ENCODE assay signal across 11 cellular contexts in genomic region chr21:36207577-36208320, GRCh38. TPM values are rescaled to one million over a fixed set of nuclear protein-coding genes. Genes with fewer than 3 reads are reported as not detected.
A peak's percentile ranks its signal among the peaks of the same experiment; 100 is the strongest.
DNase-seq lines count a peak whose midpoint lies in the region; ATAC-seq and TF ChIP-seq lines count a peak whose summit lies in the region.
"Had no signal": no experiment of that assay in that cellular context is flagged by ENCODE, and none has a peak within 500 bp of the region (broad histone marks: within the 10 kb centered on the region; RNA-seq: fewer than 3 reads in every experiment).

No MANE protein-coding gene starts in this region.

- H3K27ac Mint-ChIP-seq in HFFc6: peak overlapping the region; percentile 84
- H3K27ac Mint-ChIP-seq in activated CD8-positive, alpha-beta T cell treated with anti-CD3 and anti-CD28 coated beads for 36 hours: no peak overlapping the region

- DNase-seq in AG10803 (ENCODE audit: low read depth) (peak; percentile 19), HFFc6 (peak; percentile 70), islet precursor cell (peak; percentile 82), Right ventricle myocardium superior (no peak), sciatic nerve (ENCODE audit: low spot score) (no peak), KBM-7 (no peak)
- peak; percentile 7 for DNase-seq in activated CD8-positive, alpha-beta T cell treated with anti-CD3 and anti-CD28 coated beads for 36 hours
- no peak for DNase-seq in NK-92 treated with Interleukin-12 subunit alpha and Interleukin-12 subunit beta, amount 100 ng/mL, for 24 hours (lab: John Stamatoyannopoulos, UW)
- DNase-seq: activated effector memory CD4-positive, alpha-beta T cell treated with Interleukin-2 at 50 U/mL for 16 hours; NCI-H1417 treated with DMSO at 0.1 percent for 48 hours; T1000 had no signal

- POLR2A ChIA-PET in activated CD8-positive, alpha-beta T cell treated with anti-CD3 and anti-CD28 coated beads for 36 hours (lab: Charles Lee): no interaction called here

- H3K4me1 Mint-ChIP-seq in HFFc6 (ENCODE audit: low read depth): peaks cover 90% of the 10 kb centered on the region
- peaks cover 29% of the 10 kb centered on the region for H3K4me1 Mint-ChIP-seq in activated CD8-positive, alpha-beta T cell treated with anti-CD3 and anti-CD28 coated beads for 36 hours (ENCODE audit: low read depth)

- peak overlapping the region; percentile 64 for H3K4me3 Mint-ChIP-seq in HFFc6
- no peak overlapping the region for H3K4me3 Mint-ChIP-seq in activated CD8-positive, alpha-beta T cell treated with anti-CD3 and anti-CD28 coated beads for 36 hours

- ATAC-seq in activated CD8-positive, alpha-beta T cell treated with anti-CD3 and anti-CD28 coated beads for 36 hours: peak; percentile 37
- ATAC-seq in Right ventricle myocardium superior (ENCODE audit: poor library complexity): no peak
- ATAC-seq in sciatic nerve: no peak

- no peak overlapping the region for H3K4me3 ChIP-seq in AG10803 (ENCODE audit: low read length)

- in situ Hi-C loops in KBM-7 (cut with MboI; ENCODE audit: low pct_unique_long_range_greater_than_20kb, low sequenced_read_pairs): no loop called here

- intact Hi-C loops in activated CD8-positive, alpha-beta T cell treated with anti-CD3 and anti-CD28 coated beads for 36 hours (cut with micrococcal nuclease): no loop called here
- intact Hi-C loops in Right ventricle myocardium superior (cut with DNase I): loop anchor here (5.0 kb wide), 1 partner anchor 70 kb away; the partner anchor contains the start of gene CBR3
- intact Hi-C loops in sciatic nerve (cut with DNase I): no loop called here

- CTCF ChIA-PET in activated CD8-positive, alpha-beta T cell treated with anti-CD3 and anti-CD28 coated beads for 36 hours (lab: Charles Lee): interaction anchor here (1.6 kb wide), 1 partner anchor 56 kb away, joined by 3 read pairs; no protein-coding TSS in a partner anchor

- TF ChIP-seq CTCF in AG10803 (conservative IDR thresholded peaks at IDR 0.05; ENCODE audit: low read length) (no peak), HFFc6 (IDR thresholded peaks at IDR 0.05) (no peak)
- no peak for TF ChIP-seq CTCF in activated CD8-positive, alpha-beta T cell treated with anti-CD3 and anti-CD28 coated beads for 36 hours (IDR thresholded peaks at IDR 0.05)

- no peaks in the 10 kb centered on the region for H3K9me3 Mint-ChIP-seq in HFFc6
- H3K9me3 Mint-ChIP-seq in activated CD8-positive, alpha-beta T cell treated with anti-CD3 and anti-CD28 coated beads for 36 hours: no peaks in the 10 kb centered on the region

- H3K27me3 Mint-ChIP-seq in HFFc6 (ENCODE audit: insufficient read depth): peaks cover 2% of the 10 kb centered on the region
- no peaks in the 10 kb centered on the region for H3K27me3 Mint-ChIP-seq in activated CD8-positive, alpha-beta T cell treated with anti-CD3 and anti-CD28 coated beads for 36 hours

- peaks cover 14% of the 10 kb centered on the region for H3K36me3 Mint-ChIP-seq in HFFc6 (ENCODE audit: low read depth)
- peaks cover 4% of the 10 kb centered on the region for H3K36me3 Mint-ChIP-seq in activated CD8-positive, alpha-beta T cell treated with anti-CD3 and anti-CD28 coated beads for 36 hours (ENCODE audit: low read depth)

RNA-seq across cellular contexts. Expression of gene DOP1B, which starts 51.1 kb away (rescaled TPM):
- 10 to 100 TPM; 13.2 to 19.4 (median 15.3) TPM for total RNA-seq in HFFc6 (2021; fragmentation: NEBNext Ultra II Directional; extraction: Animal tissue kit (Norgen Biotek cat#: 25700))
- 10 to 100 TPM; 14.3 to 15.2 TPM for total RNA-seq in activated CD8-positive, alpha-beta T cell treated with anti-CD3 and anti-CD28 coated beads for 36 hours
- total RNA-seq in Right ventricle myocardium superior (14.1 TPM), sciatic nerve (15.6 TPM)

Comparison
In these comparisons a context has a peak if more than half of its experiments do, and no peak if none do; other contexts are left out.
1. DNase-seq: peak in AG10803 (single experiment), HFFc6 (single experiment), activated CD8-positive, alpha-beta T cell treated with anti-CD3 and anti-CD28 coated beads for 36 hours (single experiment) and islet precursor cell (single experiment); none in Right ventricle myocardium superior (single experiment), sciatic nerve (single experiment), NK-92 treated with Interleukin-12 subunit alpha and Interleukin-12 subunit beta, amount 100 ng/mL, for 24 hours (single experiment) and KBM-7 (single experiment).